8 cellular contexts compared by ENCODE assay signal in genomic region chr6:31399589-31400466, GRCh38. TPM values are rescaled to one million over a fixed set of nuclear protein-coding genes. Genes with fewer than 3 reads are reported as not detected.
DNase-seq lines count a peak whose midpoint lies in the region; ATAC-seq and TF ChIP-seq lines count a peak whose summit lies in the region.

No MANE protein-coding gene starts in this region.

- WGBS in lower leg skin, 2 donors = 0 to 1% methylated on average over 47 to 56 of the region's 57 CpGs

- H3K36me3 ChIP-seq in BE2C = no peaks in the 10 kb centered on the region

- H3K4me1 ChIP-seq in BE2C = no peaks in the 10 kb centered on the region

- intact Hi-C loops in lower leg skin (cut with DNase I; ENCODE audit: low total_unique reads) = no loop called here

- peak; percentile 57 for DNase-seq in BE2C
- peak; percentile 75 for DNase-seq in NCI-H2227 treated with DMSO at 0.1 percent for 48 hours (lab: John Stamatoyannopoulos, UW)
- DNase-seq in activated CD8-positive, alpha-beta memory T cell treated with anti-CD3 and anti-CD28 coated beads for 24 hours = peak; percentile 80
- peak; percentile 43 for DNase-seq in effector CD4-positive, alpha-beta T cell
- DNase-seq in lower leg skin (ENCODE audit: low spot score in 2 of 2) = peak; percentile 93 to 99
- peak; percentile 66 to 79 for DNase-seq in stimulated activated CD4-positive, alpha-beta T cell treated with anti-CD3 and anti-CD28 coated beads, Interleukin-2, amount 100 ng/mL, for 24 hours

- TF ChIP-seq POLR2A in lower leg skin (IDR thresholded peaks at IDR 0.05) = no peak

- H3K4me3 ChIP-seq in BE2C (ENCODE audit: low read depth, low read length) (peak overlapping the region; percentile 65), lower leg skin (ENCODE audit: low read depth, poor library complexity, severe bottlenecking) (peak overlapping the region; percentile 88)

- TF ChIP-seq CTCF in BE2C (IDR thresholded peaks at IDR 0.05; ENCODE audit: low read depth, low read length) (peak; percentile 84), lower leg skin (IDR thresholded peaks at IDR 0.05) (peak in 1 of 3 donors; percentile 92)

- ATAC-seq in GM21367 (IDR thresholded peaks at IDR 0.05; ENCODE audit: unreplicated experiment) (peak; percentile 31), HG02798 (IDR thresholded peaks at IDR 0.05; ENCODE audit: poor library complexity, unreplicated experiment) (no peak)

- H3K27me3 ChIP-seq in BE2C = peaks cover 62% of the 10 kb centered on the region

- no peaks in the 10 kb centered on the region for H3K9me3 ChIP-seq in BE2C

RNA-seq across cellular contexts. Expression of gene MICA, which starts 3.6 kb away (rescaled TPM):
- polyA plus RNA-seq in BE2C (2012; ENCODE audit: insufficient read depth, insufficient read length, low read depth) = not detected
- total RNA-seq in lower leg skin = 10 to 100 TPM in 3 of 4 donors, 1 to 10 TPM in 1; 7.7 to 21.7 (median 13.9) TPM

RNA-seq across cellular contexts. Expression of gene HLA-B, which starts 42.8 kb away (rescaled TPM):
- 5.7 TPM for polyA plus RNA-seq in BE2C (2012; ENCODE audit: insufficient read depth, insufficient read length, low read depth)
- total RNA-seq in lower leg skin = 1,000 to 10,000 TPM; 1,061 to 2,090 (median 1,325) TPM

Comparison
In these comparisons a context has a peak if more than half of its experiments do, and no peak if none do; other contexts are left out.
1. DNase-seq: peak in every context shown above with its lines; median percentile 96 in lower leg skin; 80 in activated CD8-positive, alpha-beta memory T cell treated with anti-CD3 and anti-CD28 coated beads for 24 hours; 75 in NCI-H2227 treated with DMSO at 0.1 percent for 48 hours; 72 in stimulated activated CD4-positive, alpha-beta T cell treated with anti-CD3 and anti-CD28 coated beads, Interleukin-2, amount 100 ng/mL, for 24 hours; 57 in BE2C; 43 in effector CD4-positive, alpha-beta T cell.